In genomic region chr14:51604078-51604477, GRCh38 we compare ENCODE assay signal across 18 cellular contexts. TPM values are rescaled to one million over a fixed set of nuclear protein-coding genes. Genes with fewer than 3 reads are reported as not detected.
A peak's percentile ranks its signal among the peaks of the same experiment; 100 is the strongest.
DNase-seq lines count a peak whose midpoint lies in the region; ATAC-seq and TF ChIP-seq lines count a peak whose summit lies in the region.
"Had no signal": no experiment of that assay in that cellular context is flagged by ENCODE, and none has a peak within 500 bp of the region (broad histone marks: within the 10 kb centered on the region; RNA-seq: fewer than 3 reads in every experiment).

No MANE protein-coding gene starts in this region.

- no peaks in the 10 kb centered on the region for H3K9me3 Mint-ChIP-seq in activated T-cell treated with anti-CD3 and anti-CD28 coated beads, Interleukin-2, amount 50 U/mL, for 72 hours
- H3K9me3 Mint-ChIP-seq: activated naive CD8-positive, alpha-beta T cell treated with anti-CD3 and anti-CD28 coated beads, Interleukin-2, amount 50 U/mL, for 24 hours; dendritic cell treated with granulocyte-macrophage colony-stimulating factor and Interleukin-4, amounts not matched to agents 40 ng/mL and 50 ng/mL, for 4 days had no signal

- no peak for ATAC-seq in HG03045 (IDR thresholded peaks at IDR 0.05; ENCODE audit: unreplicated experiment)
- ATAC-seq in activated T-cell treated with anti-CD3 and anti-CD28 coated beads, Interleukin-2, amount 50 U/mL, for 72 hours (replicated peaks in 1 of 2), result no peak
- no peak for ATAC-seq in GM21737 (IDR thresholded peaks at IDR 0.05; ENCODE audit: unreplicated experiment)
- ATAC-seq: activated naive CD8-positive, alpha-beta T cell treated with anti-CD3 and anti-CD28 coated beads, Interleukin-2, amount 50 U/mL, for 24 hours; esophagus mucosa; GM12878 had no signal

- in situ Hi-C loops in astrocyte of the spinal cord (cut with HindIII; ENCODE audit: low sequenced_read_pairs), result no loop called here

- H3K27me3 ChIP-seq in AG04450 (ENCODE audit: control insufficient read depth, insufficient read depth, low read length), result no peaks in the 10 kb centered on the region

- H3K27me3 Mint-ChIP-seq in activated T-cell treated with anti-CD3 and anti-CD28 coated beads, Interleukin-2, amount 50 U/mL, for 72 hours (ENCODE audit: low read depth), result peaks cover 16% of the 10 kb centered on the region
- H3K27me3 Mint-ChIP-seq: dendritic cell treated with granulocyte-macrophage colony-stimulating factor and Interleukin-4, amounts not matched to agents 40 ng/mL and 50 ng/mL, for 4 days had no signal

- H3K4me3 Mint-ChIP-seq in activated T-cell treated with anti-CD3 and anti-CD28 coated beads, Interleukin-2, amount 50 U/mL, for 72 hours, result no peak overlapping the region
- H3K4me3 Mint-ChIP-seq: activated naive CD8-positive, alpha-beta T cell treated with anti-CD3 and anti-CD28 coated beads, Interleukin-2, amount 50 U/mL, for 24 hours; dendritic cell treated with granulocyte-macrophage colony-stimulating factor and Interleukin-4, amounts not matched to agents 40 ng/mL and 50 ng/mL, for 4 days had no signal

- no peak overlapping the region for H3K4me3 ChIP-seq in AG04450 (ENCODE audit: low read depth, low read length)
- no peak overlapping the region for H3K4me3 ChIP-seq in astrocyte of the spinal cord (ENCODE audit: low read depth, low read length)
- H3K4me3 ChIP-seq: GM12878, thoracic aorta had no signal

- no peak for TF ChIP-seq CTCF in AG04450 (IDR thresholded peaks at IDR 0.05; ENCODE audit: low read depth, low read length)
- no peak for TF ChIP-seq CTCF in astrocyte of the spinal cord (IDR thresholded peaks at IDR 0.05; ENCODE audit: low read depth, low read length)

- DNase-seq in AG04450 (ENCODE audit: low read depth, low spot score), result peak; percentile 67
- peak; percentile 60 for DNase-seq in H4 (ENCODE audit: low spot score)
- DNase-seq in astrocyte of the spinal cord (ENCODE audit: low read depth, low spot score), result peak; percentile 55
- peak; percentile 77 for DNase-seq in islet precursor cell
- DNase-seq in activated T-cell treated with anti-CD3 and anti-CD28 coated beads, Interleukin-2, amount 50 U/mL, for 72 hours, result no peak
- DNase-seq in NOMO-1 (lab: John Stamatoyannopoulos, UW; ENCODE audit: unreplicated experiment in 2 of 2), result no peak
- DNase-seq: activated CD4-positive, CD25-positive, alpha-beta regulatory T cell; activated naive CD8-positive, alpha-beta T cell treated with anti-CD3 and anti-CD28 coated beads, Interleukin-2, amount 50 U/mL, for 24 hours; AML-193; DMS153; NCI-H1092 treated with DMSO at 0.1 percent for 48 hours; posterior cingulate gyrus had no signal

- H3K4me1 Mint-ChIP-seq in activated T-cell treated with anti-CD3 and anti-CD28 coated beads, Interleukin-2, amount 50 U/mL, for 72 hours (ENCODE audit: low read depth), result no peaks in the 10 kb centered on the region
- H3K4me1 Mint-ChIP-seq: activated naive CD8-positive, alpha-beta T cell treated with anti-CD3 and anti-CD28 coated beads, Interleukin-2, amount 50 U/mL, for 24 hours had no signal

- CTCF ChIA-PET in AG04450 (lab: Charles Lee), result no interaction called here

- no peak overlapping the region for H3K27ac Mint-ChIP-seq in activated T-cell treated with anti-CD3 and anti-CD28 coated beads, Interleukin-2, amount 50 U/mL, for 72 hours
- H3K27ac Mint-ChIP-seq: activated naive CD8-positive, alpha-beta T cell treated with anti-CD3 and anti-CD28 coated beads, Interleukin-2, amount 50 U/mL, for 24 hours; dendritic cell treated with granulocyte-macrophage colony-stimulating factor and Interleukin-4, amounts not matched to agents 40 ng/mL and 50 ng/mL, for 4 days had no signal

- H3K27ac ChIP-seq in AG04450 (ENCODE audit: low read depth, low read length), result peak overlapping the region; percentile 68
- H3K27ac ChIP-seq: thoracic aorta had no signal

- POLR2A ChIA-PET in AG04450 (lab: Yijun Ruan, JAX), result interaction anchor here (1.0 kb wide), 2 partner anchors 15 to 48 kb away, joined by 4 to 5 read pairs; partner anchors contain the start of gene FRMD6

- H3K36me3 Mint-ChIP-seq in activated T-cell treated with anti-CD3 and anti-CD28 coated beads, Interleukin-2, amount 50 U/mL, for 72 hours (ENCODE audit: insufficient read depth in 2 of 2), result no peaks in the 10 kb centered on the region

- H3K9me3 ChIP-seq in AG04450 (ENCODE audit: control insufficient read depth, insufficient read depth, low read length), result no peaks in the 10 kb centered on the region
- H3K9me3 ChIP-seq: thoracic aorta had no signal

RNA-seq across cellular contexts. Expression of gene FRMD6, which starts 47.6 kb away (rescaled TPM):
- 183 and 221 TPM in 2 replicates for polyA plus RNA-seq in AG04450 (2011; rRNA removed)
- 280 and 314 TPM in 2 replicates for polyA minus RNA-seq in AG04450 (2011; rRNA and poly(A)+ RNA removed)
- 58.1 and 72.8 TPM in 2 replicates for total RNA-seq in H4 (2014; rRNA removed; shearing (Covaris generic))
- 1 to 10 TPM; 6.5 to 7.7 TPM for total RNA-seq in activated T-cell treated with anti-CD3 and anti-CD28 coated beads, Interleukin-2, amount 50 U/mL, for 72 hours

Comparison
In these comparisons a context has a peak if more than half of its experiments do, and no peak if none do; other contexts are left out.
1. DNase-seq: peak in AG04450 (single experiment), H4 (single experiment), astrocyte of the spinal cord (single experiment) and islet precursor cell (single experiment); none in activated T-cell treated with anti-CD3 and anti-CD28 coated beads, Interleukin-2, amount 50 U/mL, for 72 hours (0 of 2) and NOMO-1 (0 of 2).